Comparison of ENCODE assay signal across 8 cellular contexts in genomic region chr11:64305075-64305690, GRCh38. TPM values are rescaled to one million over a fixed set of nuclear protein-coding genes. Genes with fewer than 3 reads are reported as not detected.
A peak's percentile ranks its signal among the peaks of the same experiment; 100 is the strongest.
DNase-seq lines count a peak whose midpoint lies in the region; ATAC-seq and TF ChIP-seq lines count a peak whose summit lies in the region.

Gene ESRRA (plus strand): TSS chr11:64305524. CDS start chr11:64307180, 1,656 bp downstream.

- H3K4me1 ChIP-seq in spleen: peaks cover 30 to 70% (median 35%) of the 10 kb centered on the region in 6 donors

- peak in 1 of 3 donors; percentile 69 for TF ChIP-seq POLR2A in spleen (IDR thresholded peaks at IDR 0.05)

- peaks cover 0 to 32% (median 0%) of the 10 kb centered on the region in 6 donors for H3K36me3 ChIP-seq in spleen

- TF ChIP-seq CTCF in AG10803 (conservative IDR thresholded peaks at IDR 0.05; ENCODE audit: low read length) (no peak), spleen (IDR thresholded peaks at IDR 0.05 in 8 of 11, conservative IDR thresholded peaks at IDR 0.05 in 3 of 11) (no peak)

- H3K4me3 ChIP-seq in AG10803 (ENCODE audit: low read length): peak within 1 kb of the TSS; percentile 79
- H3K4me3 ChIP-seq in spleen: peak within 1 kb of the TSS; percentile 70 to 91 (median 80)

- peaks cover 0 to 24% (median 12%) of the 10 kb centered on the region in 7 donors for H3K27me3 ChIP-seq in spleen (replicated peaks in 1 of 7)

- H3K9me3 ChIP-seq in spleen: no peaks in the 10 kb centered on the region

- ATAC-seq in GM19043 (IDR thresholded peaks at IDR 0.05; ENCODE audit: low read depth, unreplicated experiment) (peak; percentile 58), HG03354 (IDR thresholded peaks at IDR 0.05; ENCODE audit: poor library complexity, severe bottlenecking, unreplicated experiment) (peak; percentile 69)

- DNase-seq in AG10803 (ENCODE audit: low read depth) (peak; percentile 94), NCI-H446 (lab: John Stamatoyannopoulos, UW) (peak; percentile 99 to 100), caudate nucleus (lab: John Stamatoyannopoulos, UW) (peak; percentile 59 to 100 (median 99)), inferior parietal cortex (ENCODE audit: extremely low spot score) (peak; percentile 96), spleen (peak; percentile 100)
- peak; percentile 99 for DNase-seq in activated CD4-positive, CD25-positive, alpha-beta regulatory T cell (lab: John Stamatoyannopoulos, UW)

- H3K27ac ChIP-seq in caudate nucleus (ENCODE audit: low read depth, low read length) (peak within 1 kb of the TSS; percentile 98), spleen (peak within 1 kb of the TSS; percentile 81 to 98 (median 94))

- intact Hi-C loops in spleen (cut with DNase I; ENCODE audit: low total_unique reads): no loop called here

- WGBS in spleen, 5 donors: 1% methylated on average over 27 to 81 of the region's 81 CpGs

RNA-seq across cellular contexts. Expression of gene ESRRA, which starts in this region (rescaled TPM):
- 10 to 100 TPM; 30.2 to 49.3 (median 43.7) TPM for total RNA-seq in spleen
- polyA plus RNA-seq in spleen: 10 to 100 TPM; 24.0 to 56.5 (median 34.7) TPM

Comparison
In these comparisons a context has a peak if more than half of its experiments do, and no peak if none do; other contexts are left out.
1. Peak in every context shown above with its lines: DNase-seq, ATAC-seq, H3K4me3 ChIP-seq and H3K27ac ChIP-seq.